ENCODE assay signal across 1 cellular context in genomic region chr9:78618735-78619134, GRCh38.
TF ChIP-seq lines count a peak whose summit lies in the region.

No MANE protein-coding gene starts in this region.

TF ChIP-seq in H1, 55 proteins besides CTCF, POLR2A, EP300 and RAD21:
- no peak for TF ChIP-seq SIN3A (conservative IDR thresholded peaks at IDR 0.05 in 1 of 2, IDR thresholded peaks at IDR 0.05 in 1 of 2; ENCODE audit: low read depth in 1 of 2, low read length in 2 of 2)
- peak; percentile 60; the same call in 1 of the 2 replicates for TF ChIP-seq KDM1A (IDR thresholded peaks at IDR 0.05; ENCODE audit: borderline replicate concordance, low read length)
